21 cellular contexts compared by ENCODE assay signal in the genomic region with DNA sequence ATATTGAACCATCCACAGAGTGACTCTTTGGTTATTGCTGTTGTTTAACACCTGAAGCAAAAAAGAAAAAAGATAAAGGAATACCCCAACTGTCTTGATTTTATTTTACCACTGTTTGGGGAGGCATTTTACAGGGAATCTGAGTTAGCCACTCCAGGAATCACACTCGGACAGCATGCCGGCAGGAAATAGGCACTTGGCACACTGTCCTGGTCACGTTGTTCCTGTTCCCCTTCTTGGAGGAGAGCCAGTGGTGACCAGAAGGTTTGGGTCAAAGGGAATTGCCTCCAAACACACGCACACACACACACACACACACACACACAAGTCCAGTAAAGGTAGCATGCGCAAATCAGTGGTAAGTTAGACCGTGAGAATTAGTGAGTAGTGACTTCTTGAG. TPM values are rescaled to one million over a fixed set of nuclear protein-coding genes. Genes with fewer than 3 reads are reported as not detected.
DNase-seq lines count a peak whose midpoint lies in the region; ATAC-seq, FAIRE-seq and TF ChIP-seq lines count a peak whose summit lies in the region.
"Had no signal": no experiment of that assay in that cellular context is flagged by ENCODE, and none has a peak within 500 bp of the region (broad histone marks: within the 10 kb centered on the region; RNA-seq: fewer than 3 reads in every experiment).

No MANE protein-coding gene starts in this region.

- BruUV-seq in HepG2 (replicated peaks; lab: Mats Ljungman, UMichigan): no TSS peak

- WGBS in liver: 58% methylated on average over 6 of the region's 6 CpGs
- 21% methylated on average over 6 of the region's 6 CpGs for WGBS in HepG2 (ENCODE audit: low lambda C conversion rate)
- WGBS in adrenal gland, 4 donors: 51 to 60% (median 56%) methylated on average over 6 of the region's 6 CpGs
- WGBS in right cardiac atrium: 43% methylated on average over 6 of the region's 6 CpGs

- TF ChIP-seq CTCF in liver (IDR thresholded peaks at IDR 0.05; ENCODE audit: low read depth, low read length, missing input control): no peak
- TF ChIP-seq CTCF in HepG2 (CRISPR knock-in tag; IDR thresholded peaks at IDR 0.05): no peak
- TF ChIP-seq CTCF in adrenal gland (IDR thresholded peaks at IDR 0.05): no peak

- in situ Hi-C loops in HepG2 (cut with HindIII; ENCODE audit: extremely low pct_ligation_motif_present, low pct_unique_long_range_greater_than_20kb): no loop called here

- TF ChIP-seq POLR2A in HepG2 (IDR thresholded peaks at IDR 0.05; ENCODE audit: insufficient read depth in 1 of 2, low read depth in 2 of 2, low read length in 2 of 2): no peak
- no peak for TF ChIP-seq POLR2A in adrenal gland (IDR thresholded peaks at IDR 0.05)

- no peaks in the 10 kb centered on the region for H4K20me1 ChIP-seq in HepG2 (ENCODE audit: insufficient read depth, low read length)

- no peak overlapping the region for H2AFZ ChIP-seq in HepG2 (ENCODE audit: low read length)
- H2AFZ ChIP-seq: PC-9 had no signal

- CTCF ChIA-PET in HepG2 (lab: Yijun Ruan, JAX; ENCODE audit: low intra/inter-chr PET ratio, low total read pairs): no interaction called here

- POLR2A ChIA-PET in HepG2 (lab: Yijun Ruan, JAX): no interaction called here

- no peaks in the 10 kb centered on the region for H3K27me3 ChIP-seq in liver (ENCODE audit: control insufficient read depth in 4 of 4, insufficient read depth in 4 of 4, low read length in 3 of 4)
- H3K27me3 ChIP-seq in HepG2 (ENCODE audit: control insufficient read depth in 1 of 2, insufficient read depth in 2 of 2, low read length in 2 of 2): no peaks in the 10 kb centered on the region; a peak in 1 of 5 replicates
- no peaks in the 10 kb centered on the region for H3K27me3 ChIP-seq in adrenal gland
- no peaks in the 10 kb centered on the region for H3K27me3 ChIP-seq in right cardiac atrium (ENCODE audit: control insufficient read depth, insufficient read depth)
- H3K27me3 ChIP-seq: dorsolateral prefrontal cortex, ovary, SJCRH30 had no signal

- H3K27ac ChIP-seq in liver (ENCODE audit: low read depth in 1 of 2, low read length in 2 of 2) (no peak overlapping the region), HepG2 (ENCODE audit: extremely low read length, insufficient read depth, low read length) (no peak overlapping the region), adrenal gland (no peak overlapping the region), right cardiac atrium (ENCODE audit: low read length) (no peak overlapping the region)
- H3K27ac ChIP-seq: dorsolateral prefrontal cortex, ovary, PC-9, SJCRH30 had no signal

- H3K36me3 ChIP-seq in liver (ENCODE audit: control insufficient read depth in 4 of 4, insufficient read depth in 3 of 4, low read depth in 1 of 4, low read length in 3 of 4) (no peaks in the 10 kb centered on the region), HepG2 (replicated peaks in 1 of 2; ENCODE audit: control insufficient read depth in 1 of 2, insufficient read depth in 2 of 2, low read length in 2 of 2) (no peaks in the 10 kb centered on the region), adrenal gland (replicated peaks in 1 of 2) (no peaks in the 10 kb centered on the region)
- H3K36me3 ChIP-seq: ovary, SJCRH30 had no signal

- DNase-seq in HepG2 (ENCODE audit: low spot score): no peak
- DNase-seq in adrenal gland: peak in 4 of 7 donors; percentile 16 to 43 (median 24)
- peak in 2 of 3 donors; percentile 28 to 31 for DNase-seq in right cardiac atrium
- no peak for DNase-seq in hepatic stellate cell (ENCODE audit: low spot score)
- DNase-seq in DMS79 treated with DMSO at 0.1 percent for 48 hours (lab: John Stamatoyannopoulos, UW): no peak
- DNase-seq in NCI-H774 (lab: John Stamatoyannopoulos, UW): no peak
- DNase-seq in T-helper 9 cell: no peak
- DNase-seq: activated CD4-positive, alpha-beta T cell treated with anti-CD3 and anti-CD28 coated beads, Interleukin-2, amount 50 U/mL, for 48 hours; anterior cingulate cortex; dorsolateral prefrontal cortex; GF-D8; H9; NCI-H1105 treated with DMSO at 0.1 percent for 48 hours; NCI-H345; ovary; PC-9; SJCRH30; stimulated activated CD4-positive, alpha-beta T cell treated with anti-CD3 and anti-CD28 coated beads, Interleukin-2, amount 100 ng/mL, for 48 hours had no signal

- H3K79me2 ChIP-seq in HepG2 (ENCODE audit: insufficient read depth, low read length): no peaks in the 10 kb centered on the region

- H3K9ac ChIP-seq in liver (ENCODE audit: low read depth in 1 of 2, low read length in 2 of 2) (no peak overlapping the region), HepG2 (ENCODE audit: insufficient read depth, low read depth, low read length) (no peak overlapping the region)

- no peak for ATAC-seq in HepG2
- ATAC-seq in right cardiac atrium: peak in 1 of 2 donors; percentile 41
- ATAC-seq: K562 had no signal

- intact Hi-C loops in HepG2 (cut with micrococcal nuclease; ENCODE audit: unreplicated experiment) (loop anchor here (5.0 kb wide), 1 partner anchor 411 kb away; no protein-coding TSS in a partner anchor), adrenal gland (cut with DNase I) (loop anchor here in 1 of 2 donors (10.0 kb wide), 1 partner anchor 232 kb away; no protein-coding TSS in a partner anchor), right cardiac atrium (cut with DNase I) (no loop called here)

- H3K4me3 ChIP-seq in liver (ENCODE audit: low read depth in 1 of 3, low read length in 3 of 3) (no peak overlapping the region), HepG2 (replicated peaks in 1 of 3; ENCODE audit: insufficient read depth in 1 of 3, low read depth in 2 of 3, low read length in 3 of 3) (no peak overlapping the region), adrenal gland (no peak overlapping the region), right cardiac atrium (ENCODE audit: low read length) (no peak overlapping the region)
- H3K4me3 ChIP-seq: dorsolateral prefrontal cortex, K562, ovary, PC-9, SJCRH30 had no signal

- TF ChIP-seq EP300 in HepG2 (IDR thresholded peaks at IDR 0.05; ENCODE audit: low read depth in 2 of 2, low read length in 2 of 2) (no peak), HepG2 (CRISPR knock-in tag; IDR thresholded peaks at IDR 0.05; ENCODE audit: borderline replicate concordance) (no peak)

- H3K4me2 ChIP-seq in HepG2 (ENCODE audit: low read depth, low read length): no peak overlapping the region
- H3K4me2 ChIP-seq: PC-9 had no signal

- no peak for TF ChIP-seq RAD21 in liver (IDR thresholded peaks at IDR 0.05)
- TF ChIP-seq RAD21 in HepG2 (CRISPR knock-in tag; IDR thresholded peaks at IDR 0.05): no peak

- no peak for FAIRE-seq in HepG2 (lab: Jason Lieb, UNC)
- FAIRE-seq: islet of Langerhans, K562 had no signal

- H3K9me3 ChIP-seq in liver (ENCODE audit: control insufficient read depth in 4 of 4, low read length in 3 of 4): no peaks in the 10 kb centered on the region
- no peaks in the 10 kb centered on the region for H3K9me3 ChIP-seq in HepG2 (ENCODE audit: low read length)
- no peaks in the 10 kb centered on the region for H3K9me3 ChIP-seq in adrenal gland (replicated peaks in 1 of 3)
- H3K9me3 ChIP-seq in right cardiac atrium (ENCODE audit: control insufficient read depth, low read length): no peaks in the 10 kb centered on the region
- H3K9me3 ChIP-seq: ovary, SJCRH30 had no signal

- H3K4me1 ChIP-seq in liver (ENCODE audit: control insufficient read depth in 4 of 4, insufficient read depth in 4 of 4, low read length in 3 of 4) (no peaks in the 10 kb centered on the region), HepG2 (ENCODE audit: insufficient read depth, low read length) (no peaks in the 10 kb centered on the region), adrenal gland (replicated peaks in 1 of 2) (peaks cover 0 to 17% of the 10 kb centered on the region in 2 donors), right cardiac atrium (ENCODE audit: control insufficient read depth, insufficient read depth, low read length) (no peaks in the 10 kb centered on the region)
- H3K4me1 ChIP-seq: SJCRH30 had no signal

TF ChIP-seq in liver, 16 proteins besides CTCF, POLR2A, EP300 and RAD21 (continues in another document):
- no peak for TF ChIP-seq GABPA (IDR thresholded peaks at IDR 0.05 in 1 of 2, conservative IDR thresholded peaks at IDR 0.05 in 1 of 2)
- peak; percentile 15 for TF ChIP-seq NR2F2 (IDR thresholded peaks at IDR 0.05)
- TF ChIP-seq SP1 (IDR thresholded peaks at IDR 0.05): no peak
- TF ChIP-seq EGR1 (IDR thresholded peaks at IDR 0.05; ENCODE audit: low read depth in 2 of 2): no peak
- no peak for TF ChIP-seq FOXA2 (IDR thresholded peaks at IDR 0.05)

TF ChIP-seq in HepG2, 621 proteins besides CTCF, POLR2A, EP300 and RAD21:
- TF ChIP-seq XBP1 (CRISPR knock-in tag; IDR thresholded peaks at IDR 0.05): no peak
- no peak for TF ChIP-seq ZNF446 (CRISPR knock-in tag; IDR thresholded peaks at IDR 0.05)

RNA-seq across cellular contexts. Expression of a gene that starts 13.8 kb away (rescaled TPM):
- under 1 TPM; 0.37 to 0.84 TPM for total RNA-seq in liver
- polyA plus RNA-seq in liver: 1 to 10 TPM in 1 of 2 donors, under 1 TPM in 1; 0.67 to 1.4 TPM
- total RNA-seq in HepG2 (2016; rRNA removed; fragmentation: Illumina TruSeq; extraction: Trizol): not detected in 2 replicates
- not detected in 2 replicates for total RNA-seq in HepG2 (2016; cell fraction: cytosol; rRNA removed; fragmentation: Illumina TruSeq; extraction: Trizol; ENCODE audit: low read depth)
- not detected in 2 replicates for total RNA-seq in HepG2 (2016; cell fraction: insoluble cytoplasmic fraction; rRNA removed; fragmentation: Illumina TruSeq; extraction: Trizol)
- total RNA-seq in HepG2 (2016; cell fraction: membrane; rRNA removed; fragmentation: Illumina TruSeq; extraction: Trizol): not detected in 2 replicates
- total RNA-seq in HepG2 (2016; cell fraction: nucleus; rRNA removed; fragmentation: Illumina TruSeq; extraction: Trizol): not detected in 2 replicates
- polyA plus RNA-seq in HepG2 (2011; rRNA removed): not detected in 2 replicates
- polyA plus RNA-seq in HepG2 (2011; cell fraction: cytosol; rRNA removed): not detected in 2 replicates
- not detected in 2 replicates for polyA plus RNA-seq in HepG2 (2011; cell fraction: nucleus; rRNA removed)
- not detected in 2 replicates for polyA plus RNA-seq in HepG2 (2012)
- not detected in 2 replicates for polyA plus RNA-seq in HepG2 (2016; cell fraction: cytosol; fragmentation: Illumina TruSeq; extraction: Trizol; ENCODE audit: low read depth)
- not detected in 2 replicates for polyA plus RNA-seq in HepG2 (2016; cell fraction: insoluble cytoplasmic fraction; fragmentation: Illumina TruSeq; extraction: Trizol; ENCODE audit: low read depth)
- not detected in 2 replicates for polyA plus RNA-seq in HepG2 (2016; cell fraction: membrane; fragmentation: Illumina TruSeq; extraction: Trizol; ENCODE audit: low read depth)
- polyA plus RNA-seq in HepG2 (2016; cell fraction: nucleus; fragmentation: Illumina TruSeq; extraction: Trizol; ENCODE audit: insufficient read depth, low read depth): not detected in 2 replicates
- not detected in 2 replicates for polyA minus RNA-seq in HepG2 (2011; rRNA and poly(A)+ RNA removed; ENCODE audit: low replicate concordance)
- polyA minus RNA-seq in HepG2 (2011; cell fraction: cytosol; rRNA and poly(A)+ RNA removed): not detected in 2 replicates
- not detected in 2 replicates for polyA minus RNA-seq in HepG2 (2011; cell fraction: nucleus; rRNA and poly(A)+ RNA removed)
- total RNA-seq in adrenal gland: 10 to 100 TPM in 4 of 8 donors, 1 to 10 TPM in 4; 2.2 to 38.5 (median 16.1) TPM
- 10 to 100 TPM in 2 of 3 donors, 1 to 10 TPM in 1; 4.1 to 48.5 (median 11.7) TPM for polyA plus RNA-seq in adrenal gland
- 1 to 10 TPM; 1.6 to 4.5 (median 1.8) TPM for total RNA-seq in right cardiac atrium
- 1.5 TPM for polyA plus RNA-seq in right cardiac atrium
- total RNA-seq: H9, K562, PC-9 had no signal
- polyA plus RNA-seq: K562 had no signal

Comparison
In these comparisons a context has a peak if more than half of its experiments do, and no peak if none do; other contexts are left out.
1. DNase-seq: peak in adrenal gland (4 of 7) and right cardiac atrium (2 of 3); none in HepG2 (single experiment), hepatic stellate cell (single experiment), DMS79 treated with DMSO at 0.1 percent for 48 hours (single experiment), NCI-H774 (single experiment) and T-helper 9 cell (single experiment).